5 cellular contexts compared by ENCODE assay signal in genomic region chr3:119290613-119291012, GRCh38.
"Had no signal": no experiment of that assay in that cellular context is flagged by ENCODE, and none has a peak within 500 bp of the region (broad histone marks: within the 10 kb centered on the region; RNA-seq: fewer than 3 reads in every experiment).

No MANE protein-coding gene starts in this region.

- DNase-seq: HCEC 1CT, IMR-90 had no signal

- H3K4me3 ChIP-seq: GM23338, K562 had no signal

- ATAC-seq: GM23338, K562 had no signal

- H3K4me3 Mint-ChIP-seq: GM23338, H9 had no signal

- H3K27ac Mint-ChIP-seq: GM23338, H9 had no signal
